In the genomic region with DNA sequence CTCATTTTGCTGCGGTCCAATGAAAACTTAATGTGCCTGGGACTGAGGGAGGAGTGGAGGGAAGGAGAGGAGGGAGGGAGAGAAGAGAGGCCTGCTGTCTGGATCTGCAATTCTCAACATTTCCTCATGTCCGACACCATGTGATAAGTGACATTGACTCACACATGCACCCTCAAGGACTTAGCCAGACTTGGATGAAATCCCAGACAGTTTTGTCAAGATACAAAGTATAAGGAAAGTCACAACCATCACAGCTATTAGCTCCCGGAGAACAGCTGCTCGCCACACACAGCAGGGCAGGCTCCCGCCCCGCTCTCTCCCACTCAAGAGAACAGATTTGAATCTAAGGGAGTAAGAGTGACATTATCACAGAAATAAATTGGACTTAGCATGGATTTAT, we compare ENCODE assay signal across 8 cellular contexts. TPM values are rescaled to one million over a fixed set of nuclear protein-coding genes. Genes with fewer than 3 reads are reported as not detected.
DNase-seq lines count a peak whose midpoint lies in the region; ATAC-seq, FAIRE-seq and TF ChIP-seq lines count a peak whose summit lies in the region.

No MANE protein-coding gene starts in this region.

- intact Hi-C loops in ascending aorta (cut with DNase I): loop anchor here (2.0 to 10.0 kb wide), 3 partner anchors 14 to 526 kb away; a partner anchor contains a TSS

- H3K27ac ChIP-seq in ascending aorta (peak overlapping the region; percentile 76 to 83), stomach smooth muscle (ENCODE audit: low read length) (peak overlapping the region; percentile 41)

- H3K4me1 ChIP-seq in ascending aorta (peaks cover 3 to 42% of the 10 kb centered on the region in 2 donors), stomach smooth muscle (ENCODE audit: control insufficient read depth, insufficient read depth, low read length) (peaks cover 24% of the 10 kb centered on the region)

- peak overlapping the region in 1 of 2 donors; percentile 42 for H3K9ac ChIP-seq in stomach smooth muscle (ENCODE audit: low read length in 2 of 2)

- no peaks in the 10 kb centered on the region for H3K27me3 ChIP-seq in ascending aorta
- no peaks in the 10 kb centered on the region for H3K27me3 ChIP-seq in stomach smooth muscle (ENCODE audit: control insufficient read depth in 1 of 2, insufficient read depth in 2 of 2, low read length in 2 of 2)

- TF ChIP-seq CTCF in ascending aorta (IDR thresholded peaks at IDR 0.05): no peak

- no peak overlapping the region for H3K4me3 ChIP-seq in ascending aorta
- H3K4me3 ChIP-seq in stomach smooth muscle (ENCODE audit: low read length in 2 of 2): no peak overlapping the region

- peak; percentile 43 for FAIRE-seq in H54 (lab: Jason Lieb, UNC)

- no peaks in the 10 kb centered on the region for H3K9me3 ChIP-seq in ascending aorta
- H3K9me3 ChIP-seq in stomach smooth muscle (ENCODE audit: control insufficient read depth in 2 of 2, low read length in 2 of 2): no peaks in the 10 kb centered on the region

- TF ChIP-seq POLR2A in H54 (IDR thresholded peaks at IDR 0.05; ENCODE audit: low read depth, low read length): no peak

- DNase-seq in H54 (ENCODE audit: insufficient read length, low spot score) (no peak), ascending aorta (ENCODE audit: low spot score in 2 of 2) (peak in 1 of 2 donors; percentile 73), hepatic stellate cell (ENCODE audit: low spot score) (peak; percentile 82), SHP77 treated with DMSO at 0.1 percent for 48 hours (lab: John Stamatoyannopoulos, UW) (no peak), NCI-H526 treated with DMSO at 0.1 percent for 48 hours (lab: John Stamatoyannopoulos, UW) (no peak)

- ATAC-seq in HG02885 (IDR thresholded peaks at IDR 0.05; ENCODE audit: poor library complexity, unreplicated experiment) (no peak), HG02588 (IDR thresholded peaks at IDR 0.05; ENCODE audit: unreplicated experiment) (no peak)

- H3K36me3 ChIP-seq in ascending aorta (peaks cover 0 to 11% of the 10 kb centered on the region in 2 donors), stomach smooth muscle (ENCODE audit: control insufficient read depth in 2 of 2, insufficient read depth in 2 of 2, low read length in 2 of 2) (peaks cover 8 to 10% of the 10 kb centered on the region in 2 donors)

RNA-seq across cellular contexts. Expression of a gene that starts 5.5 kb away (rescaled TPM):
- 18.0 TPM for total RNA-seq in ascending aorta

RNA-seq across cellular contexts. Expression of a gene that starts 32.6 kb away (rescaled TPM):
- 896 TPM for total RNA-seq in ascending aorta

RNA-seq across cellular contexts. Expression of a gene that starts 55.4 kb away (rescaled TPM):
- total RNA-seq in ascending aorta: 46.3 TPM
